ENCODE assay signal across 8 cellular contexts in genomic region chr14:102304611-102305506, GRCh38.
A peak's percentile ranks its signal among the peaks of the same experiment; 100 is the strongest.
DNase-seq lines count a peak whose midpoint lies in the region; ATAC-seq and TF ChIP-seq lines count a peak whose summit lies in the region.

A gene with protein sequence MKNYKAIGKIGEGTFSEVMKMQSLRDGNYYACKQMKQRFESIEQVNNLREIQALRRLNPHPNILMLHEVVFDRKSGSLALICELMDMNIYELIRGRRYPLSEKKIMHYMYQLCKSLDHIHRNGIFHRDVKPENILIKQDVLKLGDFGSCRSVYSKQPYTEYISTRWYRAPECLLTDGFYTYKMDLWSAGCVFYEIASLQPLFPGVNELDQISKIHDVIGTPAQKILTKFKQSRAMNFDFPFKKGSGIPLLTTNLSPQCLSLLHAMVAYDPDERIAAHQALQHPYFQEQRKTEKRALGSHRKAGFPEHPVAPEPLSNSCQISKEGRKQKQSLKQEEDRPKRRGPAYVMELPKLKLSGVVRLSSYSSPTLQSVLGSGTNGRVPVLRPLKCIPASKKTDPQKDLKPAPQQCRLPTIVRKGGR (minus strand): TSS chr14:102305164. CDS start chr14:102304968, 196 bp downstream.

- H3K27ac ChIP-seq in OCI-LY3 (ENCODE audit: low read length), result no peak within 1 kb of the TSS

- H2AFZ ChIP-seq in OCI-LY3 (ENCODE audit: low read depth, low read length), result peak within 1 kb of the TSS; percentile 98

- no peak for TF ChIP-seq CTCF in OCI-LY3 (IDR thresholded peaks at IDR 0.05; ENCODE audit: low read depth, low read length)

- H3K27me3 ChIP-seq in OCI-LY3 (ENCODE audit: low read depth, low read length), result no peaks in the 10 kb centered on the region

- H3K36me3 ChIP-seq in OCI-LY3 (replicated peaks; ENCODE audit: low read depth, low read length), result no peaks in the 10 kb centered on the region

- DNase-seq in D341Med (ENCODE audit: low spot score) (peak; percentile 99), HuH-7.5 (ENCODE audit: low spot score) (peak; percentile 95), activated T-cell treated with anti-CD3 and anti-CD28 coated beads for 24 hours (ENCODE audit: low read depth) (peak; percentile 97), epidermal melanocyte (ENCODE audit: insufficient read length, low spot score) (peak; percentile 98), midbrain (lab: John Stamatoyannopoulos, UW) (peak; percentile 98)
- DNase-seq in stimulated activated CD8-positive, alpha-beta memory T cell treated with anti-CD3 and anti-CD28 coated beads, Interleukin-15, amount 100 ng/mL, for 48 hours (ENCODE audit: low read depth in 2 of 2), result peak; percentile 94 to 97

- peak within 1 kb of the TSS; percentile 77 for H3K4me2 ChIP-seq in OCI-LY3 (ENCODE audit: low read length)

- no peaks in the 10 kb centered on the region for H4K20me1 ChIP-seq in OCI-LY3 (ENCODE audit: insufficient read depth, low read length)

- peak within 1 kb of the TSS; percentile 39; the same call in 1 of the 2 replicates for H3K9ac ChIP-seq in OCI-LY3 (ENCODE audit: low read length)

- H3K4me3 ChIP-seq in OCI-LY3 (ENCODE audit: low read length), result peak within 1 kb of the TSS; percentile 91

- H3K4me1 ChIP-seq in OCI-LY3 (ENCODE audit: low read length), result peaks cover 6% of the 10 kb centered on the region

- H3K79me2 ChIP-seq in OCI-LY3 (ENCODE audit: low read length), result no peaks in the 10 kb centered on the region

- peak; percentile 93 for ATAC-seq in GM21529 (IDR thresholded peaks at IDR 0.05; ENCODE audit: unreplicated experiment)

- no peaks in the 10 kb centered on the region for H3K9me3 ChIP-seq in OCI-LY3 (ENCODE audit: insufficient read depth, low read length)
